In genomic region chr7:131164025-131164899, GRCh38 we compare ENCODE assay signal across 1 cellular context.
TF ChIP-seq lines count a peak whose summit lies in the region.

No MANE protein-coding gene starts in this region.

TF ChIP-seq in A549, 52 proteins besides CTCF, POLR2A, EP300 and RAD21 (continued from another document):
- TF ChIP-seq JUN (IDR thresholded peaks at IDR 0.05) (peak; percentile 87 to 93; a peak in 4 of 5 replicates), EHF (CRISPR knock-in tag; IDR thresholded peaks at IDR 0.05) (0 out of 2 replicates have a peak, but pooled peaks have one; percentile 12), TP53 (CRISPR knock-in tag; IDR thresholded peaks at IDR 0.05) (0 out of 2 replicates have a peak, but pooled peaks have one; percentile 65), CBX8 (IDR thresholded peaks at IDR 0.05) (no peak), CEBPB (IDR thresholded peaks at IDR 0.05) (peak; percentile 97 to 98), TFCP2L1 (CRISPR knock-in tag; IDR thresholded peaks at IDR 0.05) (peak; percentile 70; the same call in 1 of the 2 replicates), EHMT2 (IDR thresholded peaks at IDR 0.05; ENCODE audit: low read depth) (no peak), HEYL (CRISPR knock-in tag; IDR thresholded peaks at IDR 0.05) (0 out of 2 replicates have a peak, but pooled peaks have one; percentile 40), BHLHE40 (IDR thresholded peaks at IDR 0.05; ENCODE audit: low read depth, low read length) (no peak)
- TF ChIP-seq, protein P1, sequence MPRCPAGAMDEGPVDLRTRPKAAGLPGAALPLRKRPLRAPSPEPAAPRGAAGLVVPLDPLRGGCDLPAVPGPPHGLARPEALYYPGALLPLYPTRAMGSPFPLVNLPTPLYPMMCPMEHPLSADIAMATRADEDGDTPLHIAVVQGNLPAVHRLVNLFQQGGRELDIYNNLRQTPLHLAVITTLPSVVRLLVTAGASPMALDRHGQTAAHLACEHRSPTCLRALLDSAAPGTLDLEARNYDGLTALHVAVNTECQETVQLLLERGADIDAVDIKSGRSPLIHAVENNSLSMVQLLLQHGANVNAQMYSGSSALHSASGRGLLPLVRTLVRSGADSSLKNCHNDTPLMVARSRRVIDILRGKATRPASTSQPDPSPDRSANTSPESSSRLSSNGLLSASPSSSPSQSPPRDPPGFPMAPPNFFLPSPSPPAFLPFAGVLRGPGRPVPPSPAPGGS (IDR thresholded peaks at IDR 0.05) = peak; percentile 85; the same call in 2 of the 3 replicates
